Comparison of ENCODE assay signal across 15 cellular contexts in genomic region chr6:135250234-135250633, GRCh38.
DNase-seq lines count a peak whose midpoint lies in the region; ATAC-seq and TF ChIP-seq lines count a peak whose summit lies in the region.
"Had no signal": no experiment of that assay in that cellular context is flagged by ENCODE, and none has a peak within 500 bp of the region (broad histone marks: within the 10 kb centered on the region; RNA-seq: fewer than 3 reads in every experiment).

No MANE protein-coding gene starts in this region.

- no peaks in the 10 kb centered on the region for H4K20me1 ChIP-seq in GM23248 (ENCODE audit: insufficient read depth)

- H3K79me2 ChIP-seq in GM23248 (ENCODE audit: insufficient read depth) = no peaks in the 10 kb centered on the region

- H3K36me3 Mint-ChIP-seq in WTC11 = no peaks in the 10 kb centered on the region; the same call in 1 of the 2 replicates
- H3K36me3 Mint-ChIP-seq in naive B cell = no peaks in the 10 kb centered on the region
- no peaks in the 10 kb centered on the region for H3K36me3 Mint-ChIP-seq in activated CD4-positive, alpha-beta T cell treated with anti-CD3 and anti-CD28 coated beads for 36 hours (ENCODE audit: low read depth)
- H3K36me3 Mint-ChIP-seq: natural killer cell had no signal

- no peaks in the 10 kb centered on the region for H3F3A ChIP-seq in GM23248 (ENCODE audit: insufficient read depth)

- no peaks in the 10 kb centered on the region for H3K9me3 ChIP-seq in GM23248 (ENCODE audit: low read depth)
- H3K9me3 ChIP-seq: thyroid gland had no signal

- H3K4me1 ChIP-seq in GM23248 (ENCODE audit: insufficient read depth) = no peaks in the 10 kb centered on the region
- H3K4me1 ChIP-seq: thyroid gland had no signal

- H3K27me3 Mint-ChIP-seq in WTC11 (ENCODE audit: low read depth) = 0 out of 2 replicates have a peak, but pooled peaks cover 3% of the 10 kb centered on the region
- H3K27me3 Mint-ChIP-seq in naive B cell = no peaks in the 10 kb centered on the region
- no peaks in the 10 kb centered on the region for H3K27me3 Mint-ChIP-seq in activated CD4-positive, alpha-beta T cell treated with anti-CD3 and anti-CD28 coated beads for 36 hours

- ATAC-seq in WTC11 (no peak), naive B cell (ENCODE audit: low read depth in 2 of 2) (peak; percentile 56 to 67), HG03469 (IDR thresholded peaks at IDR 0.05; ENCODE audit: unreplicated experiment) (no peak)
- ATAC-seq in activated CD4-positive, alpha-beta T cell treated with anti-CD3 and anti-CD28 coated beads for 36 hours = no peak
- ATAC-seq: esophagus mucosa, natural killer cell had no signal

- intact Hi-C loops in activated CD4-positive, alpha-beta T cell treated with anti-CD3 and anti-CD28 coated beads for 36 hours (cut with DNase I, micrococcal nuclease) = no loop called here

- POLR2A ChIA-PET in WTC11 (lab: Charles Lee) = no interaction called here
- POLR2A ChIA-PET in activated CD4-positive, alpha-beta T cell treated with anti-CD3 and anti-CD28 coated beads for 36 hours (lab: Charles Lee) = no interaction called here

- in situ Hi-C loops in GM23248 (cut with MboI) = no loop called here

- no peak for TF ChIP-seq CTCF in WTC11 (IDR thresholded peaks at IDR 0.05)

- no peaks in the 10 kb centered on the region for H3K27me3 ChIP-seq in GM23248 (replicated peaks; ENCODE audit: insufficient read depth)
- H3K27me3 ChIP-seq: thyroid gland had no signal

- no peak overlapping the region for H3K4me2 ChIP-seq in GM23248 (ENCODE audit: unreplicated experiment)
- H3K4me2 ChIP-seq: smooth muscle cell had no signal

- peaks cover 25% of the 10 kb centered on the region for H3K9me3 Mint-ChIP-seq in WTC11
- peaks cover 0 to 2% (median 0%) of the 10 kb centered on the region in 7 donors for H3K9me3 Mint-ChIP-seq in naive B cell
- no peaks in the 10 kb centered on the region for H3K9me3 Mint-ChIP-seq in activated CD4-positive, alpha-beta T cell treated with anti-CD3 and anti-CD28 coated beads for 36 hours (ENCODE audit: low read depth)
- H3K9me3 Mint-ChIP-seq: HFFc6, natural killer cell had no signal

- no peaks in the 10 kb centered on the region for H3K9me2 ChIP-seq in GM23248 (ENCODE audit: insufficient read depth)

- WGBS in GM23248 (ENCODE audit: low coverage in 1 of 2, low lambda C conversion rate in 2 of 2, missing lambda C conversion rate in 2 of 2), 2 experiments = 74 to 79% methylated on average over 9 of the region's 9 CpGs

- no peak overlapping the region for H3K4me3 ChIP-seq in GM23248
- H3K4me3 ChIP-seq: smooth muscle cell, thyroid gland had no signal

- H3K27ac Mint-ChIP-seq in WTC11 (peak overlapping the region; percentile 89), naive B cell (peak overlapping the region in 3 of 6 donors; percentile 24 to 86 (median 44))
- H3K27ac Mint-ChIP-seq in activated CD4-positive, alpha-beta T cell treated with anti-CD3 and anti-CD28 coated beads for 36 hours = no peak overlapping the region
- H3K27ac Mint-ChIP-seq: HFFc6, natural killer cell had no signal

- peak overlapping the region; percentile 8; the same call in 1 of the 2 replicates for H3K4me3 Mint-ChIP-seq in WTC11
- peak overlapping the region in 3 of 8 donors; percentile 10 to 35 (median 21) for H3K4me3 Mint-ChIP-seq in naive B cell
- no peak overlapping the region for H3K4me3 Mint-ChIP-seq in activated CD4-positive, alpha-beta T cell treated with anti-CD3 and anti-CD28 coated beads for 36 hours
- H3K4me3 Mint-ChIP-seq: HFFc6, natural killer cell had no signal

- no peak overlapping the region for H2AFZ ChIP-seq in GM23248

- no peaks in the 10 kb centered on the region for H3K36me3 ChIP-seq in GM23248 (ENCODE audit: low read depth)
- H3K36me3 ChIP-seq: thyroid gland had no signal

- H3K27ac ChIP-seq in GM23248 = no peak overlapping the region
- H3K27ac ChIP-seq: thyroid gland had no signal

- DNase-seq in GM23248 (peak; percentile 26), M059J (ENCODE audit: low read depth) (peak; percentile 33), WTC11 (ENCODE audit: low spot score) (no peak), naive B cell (peak; percentile 13), NCI-H446 (lab: John Stamatoyannopoulos, UW) (no peak)
- DNase-seq in activated CD4-positive, alpha-beta T cell treated with anti-CD3 and anti-CD28 coated beads for 36 hours = no peak
- DNase-seq: activated CD4-positive, CD25-positive, alpha-beta regulatory T cell; DMS 273 treated with DMSO at 0.1 percent for 48 hours; HFFc6; natural killer cell; NCI-H82; thyroid gland had no signal

- H3K9ac ChIP-seq in GM23248 = no peak overlapping the region

- CTCF ChIA-PET in WTC11 (lab: Charles Lee) = interaction anchor here (0.5 to 0.9 kb wide), 2 partner anchors 21 to 132 kb away, joined by 3 to 5 read pairs; no protein-coding TSS in a partner anchor
- CTCF ChIA-PET in activated CD4-positive, alpha-beta T cell treated with anti-CD3 and anti-CD28 coated beads for 36 hours (lab: Charles Lee) = no interaction called here

- peaks cover 66% of the 10 kb centered on the region for H3K4me1 Mint-ChIP-seq in WTC11
- peaks cover 12 to 22% (median 16%) of the 10 kb centered on the region in 3 donors for H3K4me1 Mint-ChIP-seq in naive B cell
- H3K4me1 Mint-ChIP-seq in activated CD4-positive, alpha-beta T cell treated with anti-CD3 and anti-CD28 coated beads for 36 hours = peaks cover 3% of the 10 kb centered on the region
- H3K4me1 Mint-ChIP-seq: natural killer cell had no signal

TF ChIP-seq in WTC11, 78 proteins besides CTCF, POLR2A, EP300 and RAD21 (continues in another document):
- TF ChIP-seq CREB1 (CRISPR knock-in tag; IDR thresholded peaks at IDR 0.05) (no peak), RELA (CRISPR knock-in tag; IDR thresholded peaks at IDR 0.05; ENCODE audit: borderline replicate concordance) (no peak), ZNF396 (CRISPR knock-in tag; IDR thresholded peaks at IDR 0.05; ENCODE audit: borderline replicate concordance) (no peak), CBFB (CRISPR knock-in tag; IDR thresholded peaks at IDR 0.05; ENCODE audit: low read depth) (no peak), SMAD4 (CRISPR knock-in tag; IDR thresholded peaks at IDR 0.05) (no peak), ATF2 (CRISPR knock-in tag; IDR thresholded peaks at IDR 0.05; ENCODE audit: borderline replicate concordance, low read depth) (no peak), MLX (CRISPR knock-in tag; IDR thresholded peaks at IDR 0.05) (no peak), MAX (CRISPR knock-in tag; IDR thresholded peaks at IDR 0.05) (no peak), ZNF416 (CRISPR knock-in tag; IDR thresholded peaks at IDR 0.05) (no peak), SOX15 (CRISPR knock-in tag; IDR thresholded peaks at IDR 0.05) (no peak), SMAD3 (CRISPR knock-in tag; IDR thresholded peaks at IDR 0.05; ENCODE audit: borderline replicate concordance) (no peak), CDX4 (CRISPR knock-in tag; IDR thresholded peaks at IDR 0.05; ENCODE audit: borderline replicate concordance) (no peak), PRRX2 (CRISPR knock-in tag; IDR thresholded peaks at IDR 0.05) (no peak)

Comparison
In these comparisons a context has a peak if more than half of its experiments do, and no peak if none do; other contexts are left out.
1. DNase-seq: peak in GM23248 (single experiment), M059J (single experiment) and naive B cell (single experiment); none in WTC11 (single experiment), activated CD4-positive, alpha-beta T cell treated with anti-CD3 and anti-CD28 coated beads for 36 hours (single experiment) and NCI-H446 (0 of 2).
2. ATAC-seq: peak in naive B cell (2 of 2); none in WTC11 (single experiment), HG03469 (single experiment) and activated CD4-positive, alpha-beta T cell treated with anti-CD3 and anti-CD28 coated beads for 36 hours (single experiment).